ENCODE assay signal across 11 cellular contexts in genomic region chr22:41598081-41598480, GRCh38. TPM values are rescaled to one million over a fixed set of nuclear protein-coding genes. Genes with fewer than 3 reads are reported as not detected.
DNase-seq lines count a peak whose midpoint lies in the region; ATAC-seq and TF ChIP-seq lines count a peak whose summit lies in the region.
"Had no signal": no experiment of that assay in that cellular context is flagged by ENCODE, and none has a peak within 500 bp of the region (broad histone marks: within the 10 kb centered on the region; RNA-seq: fewer than 3 reads in every experiment).

No MANE protein-coding gene starts in this region.

- POLR2A ChIA-PET in Panc1 (lab: Charles Lee): no interaction called here
- POLR2A ChIA-PET in naive thymus-derived CD8-positive, alpha-beta T cell (lab: Charles Lee): no interaction called here

- H3K4me1 ChIP-seq in Panc1 (ENCODE audit: control insufficient read depth, insufficient read depth, low read length): peaks cover 3% of the 10 kb centered on the region

- no peaks in the 10 kb centered on the region for H3K9me3 Mint-ChIP-seq in naive thymus-derived CD8-positive, alpha-beta T cell

- intact Hi-C loops in Panc1 (cut with micrococcal nuclease; ENCODE audit: unreplicated experiment): no loop called here

- no peak for TF ChIP-seq CTCF in Panc1 (IDR thresholded peaks at IDR 0.05)
- no peak for TF ChIP-seq CTCF in epithelial cell of esophagus (IDR thresholded peaks at IDR 0.05; ENCODE audit: insufficient read depth, low read depth, low read length, missing control alignments)

- peaks cover 6 to 8% (median 8%) of the 10 kb centered on the region in 4 donors for H3K4me1 Mint-ChIP-seq in naive thymus-derived CD8-positive, alpha-beta T cell

- no peak overlapping the region for H3K4me3 ChIP-seq in Panc1 (ENCODE audit: low read depth in 2 of 2, low read length in 2 of 2)
- no peak overlapping the region for H3K4me3 ChIP-seq in epithelial cell of esophagus (ENCODE audit: low read length)

- no peak overlapping the region for H3K27ac ChIP-seq in Panc1 (ENCODE audit: low read length)
- H3K27ac ChIP-seq: C4-2B had no signal

- no peaks in the 10 kb centered on the region for H3K27me3 Mint-ChIP-seq in naive thymus-derived CD8-positive, alpha-beta T cell

- peak; percentile 42; the same call in 1 of the 2 replicates for ATAC-seq in Panc1
- no peak for ATAC-seq in GM18909 (IDR thresholded peaks at IDR 0.05; ENCODE audit: poor library complexity, unreplicated experiment)
- ATAC-seq in naive thymus-derived CD8-positive, alpha-beta T cell: no peak

- peak overlapping the region in 1 of 10 donors; percentile 1 for H3K27ac Mint-ChIP-seq in naive thymus-derived CD8-positive, alpha-beta T cell

- DNase-seq in AG08396 (ENCODE audit: low spot score): peak; percentile 80
- DNase-seq in Panc1 (ENCODE audit: low read depth, low spot score): no peak
- DNase-seq in epithelial cell of esophagus (ENCODE audit: low read depth): peak; percentile 90
- DNase-seq in myocyte (ENCODE audit: low read depth): peak; percentile 68
- no peak for DNase-seq in midbrain (lab: John Stamatoyannopoulos, UW)
- DNase-seq in activated T-cell treated with anti-CD3 and anti-CD28 coated beads for 4 hours: no peak
- DNase-seq in naive thymus-derived CD8-positive, alpha-beta T cell: no peak
- DNase-seq: activated CD4-positive, CD25-positive, alpha-beta regulatory T cell treated with anti-CD3 and anti-CD28 coated beads, Interleukin-2, amount 50 U/mL, for 72 hours; effector CD8-positive, alpha-beta T cell had no signal

- no peaks in the 10 kb centered on the region for H3K27me3 ChIP-seq in Panc1 (ENCODE audit: control insufficient read depth, insufficient read depth, low read length)

- in situ Hi-C loops in Panc1 (cut with HindIII; ENCODE audit: low pct_unique_long_range_greater_than_20kb, low sequenced_read_pairs): no loop called here

- H3K36me3 ChIP-seq in Panc1 (ENCODE audit: control insufficient read depth, insufficient read depth, low read length): no peaks in the 10 kb centered on the region

- no peaks in the 10 kb centered on the region for H3K9me3 ChIP-seq in Panc1 (ENCODE audit: control insufficient read depth, insufficient read depth, low read depth, low read length)

- CTCF ChIA-PET in Panc1 (lab: Charles Lee): interaction anchor here (0.7 kb wide), 1 partner anchor 38 kb away, joined by 4 read pairs; the partner anchor contains the start of gene CSDC2

- H3K4me3 Mint-ChIP-seq in naive thymus-derived CD8-positive, alpha-beta T cell: no peak overlapping the region

- peaks cover 0 to 29% (median 12%) of the 10 kb centered on the region in 3 donors for H3K36me3 Mint-ChIP-seq in naive thymus-derived CD8-positive, alpha-beta T cell

- BruUV-seq in Panc1 (replicated peaks; lab: Mats Ljungman, UMichigan): no TSS peak

RNA-seq across cellular contexts. Expression of gene PMM1, which starts 8.4 kb away (rescaled TPM):
- total RNA-seq in Panc1 (2021; ENCODE audit: unreplicated experiment) (30.5 TPM), myocyte (14.5 and 22.9 TPM in 2 replicates)
- 32.9 TPM for polyA plus RNA-seq in Panc1 (2012; ENCODE audit: insufficient read length)
- polyA plus RNA-seq in myocyte (2012): 72.9 TPM
- 10 to 100 TPM; 30.9 to 32.3 TPM for total RNA-seq in naive thymus-derived CD8-positive, alpha-beta T cell
- 10 to 100 TPM; 29.9 to 32.8 (median 32.4) TPM for polyA plus RNA-seq in naive thymus-derived CD8-positive, alpha-beta T cell

RNA-seq across cellular contexts. Expression of gene DESI1, which starts 22.8 kb away (rescaled TPM):
- total RNA-seq in Panc1 (2021; ENCODE audit: unreplicated experiment): 33.5 TPM
- polyA plus RNA-seq in Panc1 (2012; ENCODE audit: insufficient read length): 14.9 TPM
- 20.2 and 22.4 TPM in 2 replicates for total RNA-seq in myocyte
- polyA plus RNA-seq in myocyte (2012): 25.8 TPM
- total RNA-seq in naive thymus-derived CD8-positive, alpha-beta T cell: 10 to 100 TPM; 25.8 to 29.3 TPM
- polyA plus RNA-seq in naive thymus-derived CD8-positive, alpha-beta T cell: 10 to 100 TPM in 2 of 3 donors, 1 to 10 TPM in 1; 7.5 to 13.9 (median 11.2) TPM

RNA-seq across cellular contexts. Expression of gene XRCC6, which starts 23.0 kb away (rescaled TPM):
- 287 TPM for total RNA-seq in Panc1 (2021; ENCODE audit: unreplicated experiment)
- 246 TPM for polyA plus RNA-seq in Panc1 (2012; ENCODE audit: insufficient read length)
- total RNA-seq in myocyte: 346 and 353 TPM in 2 replicates
- 239 TPM for polyA plus RNA-seq in myocyte (2012)
- 100 to 1,000 TPM; 171 to 182 TPM for total RNA-seq in naive thymus-derived CD8-positive, alpha-beta T cell
- 100 to 1,000 TPM; 436 to 513 (median 454) TPM for polyA plus RNA-seq in naive thymus-derived CD8-positive, alpha-beta T cell

RNA-seq across cellular contexts. Expression of gene CSDC2, which starts 37.3 kb away (rescaled TPM):
- total RNA-seq in Panc1 (2021; ENCODE audit: unreplicated experiment): 1.5 TPM
- polyA plus RNA-seq in Panc1 (2012; ENCODE audit: insufficient read length): 1.6 TPM
- 24.6 and 31.7 TPM in 2 replicates for total RNA-seq in myocyte
- polyA plus RNA-seq in myocyte (2012): 18.9 TPM
- not detected for total RNA-seq in naive thymus-derived CD8-positive, alpha-beta T cell
- not detected for polyA plus RNA-seq in naive thymus-derived CD8-positive, alpha-beta T cell

RNA-seq across cellular contexts. Expression of gene POLR3H, which starts 53.8 kb away (rescaled TPM):
- total RNA-seq in Panc1 (2021; ENCODE audit: unreplicated experiment) (46.6 TPM), myocyte (22.0 and 23.8 TPM in 2 replicates)
- polyA plus RNA-seq in Panc1 (2012; ENCODE audit: insufficient read length): 52.3 TPM
- 50.0 TPM for polyA plus RNA-seq in myocyte (2012)
- 10 to 100 TPM; 50.5 to 54.6 TPM for total RNA-seq in naive thymus-derived CD8-positive, alpha-beta T cell
- polyA plus RNA-seq in naive thymus-derived CD8-positive, alpha-beta T cell: 10 to 100 TPM; 24.7 to 30.9 (median 27.6) TPM

Comparison
In these comparisons a context has a peak if more than half of its experiments do, and no peak if none do; other contexts are left out.
1. DNase-seq: peak in AG08396 (single experiment), epithelial cell of esophagus (single experiment) and myocyte (single experiment); none in Panc1 (single experiment), midbrain (single experiment), activated T-cell treated with anti-CD3 and anti-CD28 coated beads for 4 hours (single experiment) and naive thymus-derived CD8-positive, alpha-beta T cell (0 of 10).